1 cellular context compared by ENCODE assay signal in genomic region chr3:129794319-129795201, GRCh38.
TF ChIP-seq lines count a peak whose summit lies in the region.

No MANE protein-coding gene starts in this region.

TF ChIP-seq in H1, 55 proteins besides CTCF, POLR2A, EP300 and RAD21 (continued from another document):
- peak; percentile 41 for TF ChIP-seq NANOG (IDR thresholded peaks at IDR 0.05; ENCODE audit: insufficient read depth, low read depth, low read length, poor library complexity, severe bottlenecking)
